ENCODE assay signal across 10 cellular contexts in the genomic region with DNA sequence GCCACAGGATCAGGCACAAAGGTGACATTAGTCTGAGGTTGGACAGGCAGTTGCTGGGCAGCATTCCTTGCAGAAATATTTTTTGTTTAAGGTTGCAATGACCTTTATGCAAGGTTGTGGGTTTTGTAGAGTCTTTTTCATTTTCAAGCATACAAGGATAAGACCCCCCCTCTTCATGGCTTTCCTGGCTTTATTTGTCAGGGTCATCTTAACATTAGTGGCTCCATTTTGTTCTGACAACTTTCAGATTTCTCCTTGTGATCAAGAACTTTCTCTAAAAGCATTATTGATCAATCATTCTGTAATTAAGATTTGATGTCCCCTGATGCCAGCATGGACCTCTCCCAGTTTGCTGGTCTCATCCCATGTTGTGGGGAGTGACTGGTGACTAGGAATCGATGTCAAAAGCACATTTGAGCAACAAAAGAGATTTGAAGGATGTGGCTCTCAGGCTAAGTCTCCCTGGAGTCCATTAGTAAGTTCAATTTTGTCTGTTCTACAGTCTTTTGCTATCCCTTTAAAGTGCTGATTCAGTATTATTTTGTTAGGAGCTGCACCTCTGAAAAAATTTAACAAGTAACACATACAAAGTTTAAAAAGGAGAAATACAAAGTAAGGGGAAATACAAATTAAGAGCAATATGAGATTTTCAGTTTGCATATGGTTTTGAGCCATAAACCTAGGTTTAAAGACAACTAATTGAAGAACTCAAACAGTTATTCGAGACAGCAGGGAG. TPM values are rescaled to one million over a fixed set of nuclear protein-coding genes. Genes with fewer than 3 reads are reported as not detected.
DNase-seq lines count a peak whose midpoint lies in the region; TF ChIP-seq lines count a peak whose summit lies in the region.
"Had no signal": no experiment of that assay in that cellular context is flagged by ENCODE, and none has a peak within 500 bp of the region (broad histone marks: within the 10 kb centered on the region; RNA-seq: fewer than 3 reads in every experiment).

No MANE protein-coding gene starts in this region.

- H2BK120ac ChIP-seq in neuronal stem cell (ENCODE audit: low read depth, low read length) = no peak overlapping the region

- peaks cover 9% of the 10 kb centered on the region for H3K36me3 ChIP-seq in CD4-positive, alpha-beta memory T cell (ENCODE audit: insufficient read depth, low read length)
- H3K36me3 ChIP-seq in Karpas-422 (ENCODE audit: insufficient read depth, low read length) = peaks cover 30% of the 10 kb centered on the region
- peaks cover 1 to 71% of the 10 kb centered on the region in 2 donors for H3K36me3 ChIP-seq in neuronal stem cell (replicated peaks in 1 of 2; ENCODE audit: control insufficient read depth in 2 of 2, insufficient read depth in 2 of 2, low read length in 2 of 2)

- H2AFZ ChIP-seq in Karpas-422 (ENCODE audit: low read length) (no peak overlapping the region), neuronal stem cell (ENCODE audit: low read length) (no peak overlapping the region)
- H2AFZ ChIP-seq: neural progenitor cell had no signal

- peak overlapping the region; percentile 91 to 97 (median 94) for H3K4me3 Mint-ChIP-seq in CD4-positive, alpha-beta memory T cell
- H3K4me3 Mint-ChIP-seq in neural crest cell = peak overlapping the region; percentile 17
- H3K4me3 Mint-ChIP-seq: neural progenitor cell had no signal

- H3K79me2 ChIP-seq in Karpas-422 (ENCODE audit: low read length) = peaks cover 88% of the 10 kb centered on the region

- H2BK5ac ChIP-seq in neuronal stem cell (ENCODE audit: low read length) = no peak overlapping the region

- H3K9me3 Mint-ChIP-seq in CD4-positive, alpha-beta memory T cell = no peaks in the 10 kb centered on the region
- no peaks in the 10 kb centered on the region for H3K9me3 Mint-ChIP-seq in neural crest cell
- H3K9me3 Mint-ChIP-seq: neural progenitor cell had no signal

- peak overlapping the region in 1 of 2 donors; percentile 87 for H3K4me3 ChIP-seq in CD4-positive, alpha-beta memory T cell (ENCODE audit: low read length in 2 of 2)
- H3K4me3 ChIP-seq in Karpas-422 (ENCODE audit: low read length) (peak overlapping the region; percentile 49; the same call in 1 of the 2 replicates), neuronal stem cell (ENCODE audit: low read length in 2 of 2) (no peak overlapping the region)
- H3K4me3 ChIP-seq: neural progenitor cell had no signal

- H3K9me3 ChIP-seq in CD4-positive, alpha-beta memory T cell (ENCODE audit: control insufficient read depth in 1 of 2, low read length in 2 of 2) = no peaks in the 10 kb centered on the region
- H3K9me3 ChIP-seq in Karpas-422 (ENCODE audit: low read length) (no peaks in the 10 kb centered on the region), neuronal stem cell (replicated peaks in 1 of 2; ENCODE audit: control insufficient read depth in 2 of 2, insufficient read depth in 1 of 2, low read depth in 1 of 2, low read length in 2 of 2) (peaks cover 0 to 11% of the 10 kb centered on the region in 2 donors)

- no peak overlapping the region for H2BK15ac ChIP-seq in neuronal stem cell (ENCODE audit: low read length)

- H3K27ac ChIP-seq in CD4-positive, alpha-beta memory T cell (ENCODE audit: low read depth, low read length) = peak overlapping the region; percentile 93
- H3K27ac ChIP-seq in Karpas-422 (ENCODE audit: low read length) (peak overlapping the region; percentile 76), caudate nucleus (ENCODE audit: low read depth, low read length) (peak overlapping the region; percentile 52), neuronal stem cell (replicated peaks; ENCODE audit: low read length) (no peak overlapping the region)
- H3K27ac ChIP-seq: neural progenitor cell had no signal

- no peaks in the 10 kb centered on the region for H3K27me3 ChIP-seq in CD4-positive, alpha-beta memory T cell (ENCODE audit: insufficient read depth, low read length)
- H3K27me3 ChIP-seq in Karpas-422 (ENCODE audit: low read length) (no peaks in the 10 kb centered on the region), neuronal stem cell (ENCODE audit: control insufficient read depth in 3 of 3, insufficient read depth in 3 of 3, low read depth in 1 of 3, low read length in 3 of 3) (no peaks in the 10 kb centered on the region)
- H3K27me3 ChIP-seq: neural progenitor cell had no signal

- H2BK12ac ChIP-seq in neuronal stem cell (ENCODE audit: low read length) = no peak overlapping the region

- no peak for TF ChIP-seq CTCF in neural crest cell (conservative IDR thresholded peaks at IDR 0.05)

- peak overlapping the region; percentile 25 for H3K9ac ChIP-seq in Karpas-422 (ENCODE audit: low read length)
- no peak overlapping the region for H3K9ac ChIP-seq in neuronal stem cell (ENCODE audit: low read depth, low read length, poor library complexity)
- H3K9ac ChIP-seq: neural progenitor cell had no signal

- H4K91ac ChIP-seq in neuronal stem cell (ENCODE audit: low read depth, low read length, poor library complexity) = no peak overlapping the region

- POLR2A ChIA-PET in CD4-positive, alpha-beta memory T cell (lab: Charles Lee; ENCODE audit: partially characterized antibody) = interaction anchor here (0.7 to 2.6 kb wide), 16 partner anchors 9 to 1627 kb away, joined by 3 to 61 read pairs (median 6); a partner anchor contains a TSS

- intact Hi-C loops in CD4-positive, alpha-beta memory T cell (cut with micrococcal nuclease) = no loop called here
- intact Hi-C loops in posterior cingulate gyrus (cut with DNase I) = loop anchor here (10.0 kb wide), 2 partner anchors 46 to 76 kb away; a partner anchor contains a TSS

- H3K36me3 Mint-ChIP-seq in CD4-positive, alpha-beta memory T cell = peaks cover 37 to 40% of the 10 kb centered on the region in 2 donors
- H3K36me3 Mint-ChIP-seq in neural crest cell (ENCODE audit: low read depth) = peaks cover 12% of the 10 kb centered on the region

- no CpG with 5 or more reads among the region's 2 CpGs for WGBS in neuronal stem cell (ENCODE audit: extremely low coverage in 2 of 2, insufficient read length in 2 of 2, insufficient replicate concordance in 1 of 2), 2 donors

- peaks cover 52 to 87% (median 65%) of the 10 kb centered on the region in 4 donors for H3K4me1 Mint-ChIP-seq in CD4-positive, alpha-beta memory T cell
- peaks cover 42% of the 10 kb centered on the region for H3K4me1 Mint-ChIP-seq in neural crest cell

- CTCF ChIA-PET in CD4-positive, alpha-beta memory T cell (lab: Charles Lee; ENCODE audit: partially characterized antibody) = interaction anchor here (0.6 to 2.2 kb wide), 4 partner anchors 8 to 48 kb away, joined by 3 to 16 read pairs (median 4); no protein-coding TSS in a partner anchor

- H3K4me1 ChIP-seq in CD4-positive, alpha-beta memory T cell (ENCODE audit: insufficient read depth, low read length) = peaks cover 87% of the 10 kb centered on the region
- H3K4me1 ChIP-seq in Karpas-422 (ENCODE audit: low read length) (peaks cover 58% of the 10 kb centered on the region), neuronal stem cell (ENCODE audit: control insufficient read depth in 2 of 2, insufficient read depth in 1 of 2, low read depth in 1 of 2, low read length in 2 of 2) (peaks cover 2% of the 10 kb centered on the region in 2 donors)

- peak overlapping the region; percentile 59 for H3K4me2 ChIP-seq in Karpas-422 (ENCODE audit: low read depth, low read length, poor library complexity, severe bottlenecking)
- H3K4me2 ChIP-seq in neuronal stem cell (ENCODE audit: insufficient read depth, low read length, poor library complexity, severe bottlenecking) = no peak overlapping the region
- H3K4me2 ChIP-seq: neural progenitor cell had no signal

- no peak overlapping the region for H3K18ac ChIP-seq in neuronal stem cell (ENCODE audit: low read length)

- no peak overlapping the region for H2AK5ac ChIP-seq in neuronal stem cell (ENCODE audit: low read depth, low read length)

- no peaks in the 10 kb centered on the region for H3K79me1 ChIP-seq in neuronal stem cell (ENCODE audit: low read depth, low read length)

- no peaks in the 10 kb centered on the region for H4K20me1 ChIP-seq in Karpas-422 (ENCODE audit: insufficient read depth, low read depth, low read length)

- H4K8ac ChIP-seq in neuronal stem cell (ENCODE audit: low read depth, low read length) = no peak overlapping the region

- DNase-seq in CD4-positive, alpha-beta memory T cell = no peak
- DNase-seq in Karpas-422 (peak; percentile 58), caudate nucleus (lab: John Stamatoyannopoulos, UW) (no peak), neural crest cell (ENCODE audit: low read depth, low spot score) (no peak), NCI-H226 (no peak), posterior cingulate gyrus (no peak), neuronal stem cell (ENCODE audit: low spot score) (no peak)
- DNase-seq: activated effector memory CD4-positive, alpha-beta T cell treated with anti-CD3 and anti-CD28 coated beads, Interleukin-2, amount 50 U/mL, for 16 hours; DMS53 had no signal

- peak overlapping the region; percentile 98 to 99 (median 98) for H3K27ac Mint-ChIP-seq in CD4-positive, alpha-beta memory T cell
- peak overlapping the region; percentile 38 for H3K27ac Mint-ChIP-seq in neural crest cell (ENCODE audit: unreplicated experiment)
- H3K27ac Mint-ChIP-seq: neural progenitor cell had no signal

- H3K9me2 ChIP-seq in Karpas-422 (replicated peaks; ENCODE audit: insufficient read depth, low read length) = no peaks in the 10 kb centered on the region

- H3K14ac ChIP-seq in neuronal stem cell (ENCODE audit: low read length) = no peak overlapping the region

- no peak overlapping the region for H3K23ac ChIP-seq in neuronal stem cell (ENCODE audit: low read depth, low read length, poor library complexity)

- no peaks in the 10 kb centered on the region for H3K27me3 Mint-ChIP-seq in CD4-positive, alpha-beta memory T cell
- H3K27me3 Mint-ChIP-seq in neural crest cell (ENCODE audit: low read depth) = no peaks in the 10 kb centered on the region

- H3K4ac ChIP-seq in neuronal stem cell (ENCODE audit: low read length) = no peak overlapping the region

RNA-seq across cellular contexts. Expression of a gene that starts 5.3 kb away (rescaled TPM):
- total RNA-seq in CD4-positive, alpha-beta memory T cell = 100 to 1,000 TPM; 310 to 316 TPM
- 10 to 100 TPM; 74.9 to 90.5 TPM for polyA plus RNA-seq in CD4-positive, alpha-beta memory T cell
- total RNA-seq in Karpas-422 (2014; rRNA removed; shearing (Covaris generic); ENCODE audit: low replicate concordance) = 72.3 and 137 TPM in 2 replicates
- 65.8 and 73.8 TPM in 2 replicates for total RNA-seq in neural crest cell
- polyA plus RNA-seq in neuronal stem cell (2013, experiment 1 of 2) = 30.9 TPM
- polyA plus RNA-seq in neuronal stem cell (2013, experiment 2 of 2) = 30.1 TPM

RNA-seq across cellular contexts. Expression of a gene that starts 19.4 kb away (rescaled TPM):
- total RNA-seq in CD4-positive, alpha-beta memory T cell = under 1 TPM in 1 of 2 experiments, not detected in 1; 0.36 TPM
- not detected for polyA plus RNA-seq in CD4-positive, alpha-beta memory T cell
- total RNA-seq in Karpas-422 (2014; rRNA removed; shearing (Covaris generic); ENCODE audit: low replicate concordance) = not detected in 2 replicates
- 9.8 and 11.2 TPM in 2 replicates for total RNA-seq in neural crest cell
- polyA plus RNA-seq in neuronal stem cell (2013, experiment 1 of 2) = 3.0 TPM
- 2.6 TPM for polyA plus RNA-seq in neuronal stem cell (2013, experiment 2 of 2)
